28 cellular contexts compared by ENCODE assay signal in genomic region chr7:29115130-29115529, GRCh38. TPM values are rescaled to one million over a fixed set of nuclear protein-coding genes. Genes with fewer than 3 reads are reported as not detected.
"Had no signal": no experiment of that assay in that cellular context is flagged by ENCODE, and none has a peak within 500 bp of the region (broad histone marks: within the 10 kb centered on the region; RNA-seq: fewer than 3 reads in every experiment).

No MANE protein-coding gene starts in this region.

- H3K9me3 Mint-ChIP-seq: activated naive CD8-positive, alpha-beta T cell treated with anti-CD3 and anti-CD28 coated beads for 36 hours had no signal

- H3K27ac ChIP-seq: adrenal gland, ascending aorta, coronary artery, neutrophil, pancreas, psoas muscle, right atrium auricular region, VCaP had no signal

- H3K4me1 ChIP-seq: ascending aorta, psoas muscle, right atrium auricular region, transverse colon had no signal

- H3K27me3 ChIP-seq: adrenal gland, ascending aorta, pancreas, right atrium auricular region, spleen, transverse colon had no signal

- H3K4me3 ChIP-seq: adrenal gland, ascending aorta, coronary artery, pancreas, psoas muscle, right atrium auricular region, spleen, transverse colon had no signal

- DNase-seq: activated CD4-positive, alpha-beta T cell treated with anti-CD3 and anti-CD28 coated beads for 4 hours; activated CD4-positive, alpha-beta T cell treated with anti-CD3 and anti-CD28 coated beads, Interleukin-2, amount 50 U/mL, for 4 hours; activated CD8-positive, alpha-beta memory T cell treated with anti-CD3 and anti-CD28 coated beads for 24 hours; activated effector memory CD4-positive, alpha-beta T cell treated with Interleukin-2 at 50 U/mL for 16 hours; activated naive CD4-positive, alpha-beta T cell treated with Interleukin-2 at 50 U/mL for 16 hours; activated naive CD8-positive, alpha-beta T cell treated with anti-CD3 and anti-CD28 coated beads for 36 hours; adrenal gland; head of caudate nucleus; hippocampal formation; left cardiac atrium; left ventricle myocardium superior; naive B cell; nephron progenitor cell; pancreas; psoas muscle; spleen; stimulated activated CD4-positive, alpha-beta T cell treated with anti-CD3 and anti-CD28 coated beads, Interleukin-2, amount 100 ng/mL, for 48 hours; stimulated activated naive CD4-positive, alpha-beta T cell treated with Interleukin-2 at 50 U/mL for 16 hours; T-helper 9 cell; transverse colon had no signal

- H3K9me3 ChIP-seq: adrenal gland, ascending aorta, neutrophil, pancreas, psoas muscle, right atrium auricular region, spleen, transverse colon had no signal

- ATAC-seq: left ventricle myocardium superior, pancreas, psoas muscle had no signal

- H3K4me3 Mint-ChIP-seq: activated naive CD8-positive, alpha-beta T cell treated with anti-CD3 and anti-CD28 coated beads for 36 hours; brain; naive B cell; nephron progenitor cell had no signal

- H3K27ac Mint-ChIP-seq: activated naive CD8-positive, alpha-beta T cell treated with anti-CD3 and anti-CD28 coated beads for 36 hours; brain; nephron progenitor cell had no signal

- H3K36me3 Mint-ChIP-seq: activated naive CD8-positive, alpha-beta T cell treated with anti-CD3 and anti-CD28 coated beads for 36 hours; brain; naive B cell had no signal

- H3K36me3 ChIP-seq: adrenal gland, ascending aorta, neutrophil, pancreas, right atrium auricular region, transverse colon had no signal

RNA-seq across cellular contexts. Expression of gene CPVL, which starts 31.2 kb away (rescaled TPM):
- total RNA-seq: activated naive CD8-positive, alpha-beta T cell treated with anti-CD3 and anti-CD28 coated beads for 36 hours; endothelial cell of umbilical vein; fibroblast of villous mesenchyme had no signal
